In the genomic region with DNA sequence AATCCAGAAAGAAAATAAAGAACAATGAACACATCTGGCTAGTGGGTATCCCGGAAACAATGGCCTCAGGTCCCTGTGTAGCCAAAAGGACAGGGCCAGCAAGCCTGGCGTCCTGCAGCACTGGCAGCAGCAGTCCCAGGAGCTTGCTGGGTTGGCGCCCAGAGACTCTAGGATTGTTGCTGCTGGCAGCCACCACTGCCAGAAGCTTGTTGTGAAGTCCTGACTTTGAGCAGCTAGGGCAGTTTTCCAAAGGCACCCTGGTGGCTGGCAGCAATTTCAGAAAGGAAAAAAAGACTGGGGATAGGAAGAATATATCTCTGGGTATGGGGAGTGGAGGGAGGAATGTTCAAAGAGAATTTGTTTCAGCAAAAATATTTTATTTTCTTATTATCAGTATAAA, we compare ENCODE assay signal across 15 cellular contexts. TPM values are rescaled to one million over a fixed set of nuclear protein-coding genes. Genes with fewer than 3 reads are reported as not detected.
A peak's percentile ranks its signal among the peaks of the same experiment; 100 is the strongest.
DNase-seq lines count a peak whose midpoint lies in the region; TF ChIP-seq lines count a peak whose summit lies in the region.
"Had no signal": no experiment of that assay in that cellular context is flagged by ENCODE, and none has a peak within 500 bp of the region (broad histone marks: within the 10 kb centered on the region; RNA-seq: fewer than 3 reads in every experiment).

No MANE protein-coding gene starts in this region.

- in situ Hi-C loops in transverse colon (cut with MboI; ENCODE audit: low pct_ligation_motif_present in 1 of 4, low pct_unique_long_range_greater_than_20kb in 1 of 4, low sequenced_read_pairs in 3 of 4): loop anchor here in 2 of 4 donors (25.0 kb wide), 3 partner anchors 225 to 1125 kb away; a partner anchor contains a TSS

- TF ChIP-seq EP300 in transverse colon (IDR thresholded peaks at IDR 0.05; ENCODE audit: low read depth): no peak

- H3K79me2 ChIP-seq in MM.1S (ENCODE audit: low read length): no peaks in the 10 kb centered on the region

- H3K27me3 ChIP-seq in transverse colon: no peaks in the 10 kb centered on the region
- no peaks in the 10 kb centered on the region for H3K27me3 ChIP-seq in MM.1S (replicated peaks; ENCODE audit: insufficient read depth, low read length)

- H3K9ac ChIP-seq in MM.1S (ENCODE audit: low read length): no peak overlapping the region

- no peaks in the 10 kb centered on the region for H3K4me1 ChIP-seq in transverse colon
- no peaks in the 10 kb centered on the region for H3K4me1 ChIP-seq in MM.1S (ENCODE audit: low read length)

- H3K4me3 ChIP-seq in transverse colon: no peak overlapping the region
- H3K4me3 ChIP-seq in MM.1S (ENCODE audit: low read length): no peak overlapping the region
- H3K4me3 ChIP-seq: lung had no signal

- H3K36me3 ChIP-seq in transverse colon (peaks cover 0 to 24% (median 5%) of the 10 kb centered on the region in 4 donors), MM.1S (replicated peaks; ENCODE audit: insufficient read depth, low read length) (peaks cover 6% of the 10 kb centered on the region; the same call in 1 of the 2 replicates)

- TF ChIP-seq CTCF in transverse colon (IDR thresholded peaks at IDR 0.05) (no peak), MM.1S (IDR thresholded peaks at IDR 0.05; ENCODE audit: low read length) (no peak)

- DNase-seq in NCI-H2196 (lab: John Stamatoyannopoulos, UW; ENCODE audit: unreplicated experiment) (peak; percentile 22), NCI-H2196 treated with DMSO at 0.1 percent for 48 hours (lab: John Stamatoyannopoulos, UW; ENCODE audit: unreplicated experiment) (no peak), fibroblast of gingiva (ENCODE audit: low read depth) (peak; percentile 71), middle frontal gyrus (ENCODE audit: extremely low spot score, low spot score) (peak; percentile 40), transverse colon (peak; percentile 37), AG08396 (ENCODE audit: low spot score) (no peak), MM.1S (no peak)
- DNase-seq in stimulated activated naive CD4-positive, alpha-beta T cell (lab: John Stamatoyannopoulos, UW): no peak
- DNase-seq: activated CD4-positive, alpha-beta T cell treated with anti-CD3 and anti-CD28 coated beads for 36 hours; activated T-cell treated with anti-CD3 and anti-CD28 coated beads, Interleukin-2, amount 50 U/mL, for 1 hour; amniotic stem cell; DMS153; NCI-H510A; T-helper 17 cell had no signal

- H3K27ac ChIP-seq in transverse colon (peak overlapping the region in 1 of 4 donors; percentile 1), MM.1S (ENCODE audit: low read length) (no peak overlapping the region)

- H2AFZ ChIP-seq in MM.1S (ENCODE audit: low read length): no peak overlapping the region

- no peaks in the 10 kb centered on the region for H3K9me2 ChIP-seq in MM.1S (replicated peaks; ENCODE audit: insufficient read depth, low read length)

- H3F3A ChIP-seq in MM.1S (ENCODE audit: insufficient read depth, low read length): no peaks in the 10 kb centered on the region

- no peaks in the 10 kb centered on the region for H4K20me1 ChIP-seq in MM.1S (ENCODE audit: insufficient read depth, low read length)

- H3K9me3 ChIP-seq in transverse colon (no peaks in the 10 kb centered on the region), MM.1S (replicated peaks; ENCODE audit: insufficient read depth, low read length) (no peaks in the 10 kb centered on the region)

- H3K4me2 ChIP-seq in MM.1S (ENCODE audit: low read depth, low read length): no peak overlapping the region

- no peak for TF ChIP-seq POLR2A in transverse colon (IDR thresholded peaks at IDR 0.05)

- intact Hi-C loops in transverse colon (cut with DNase I; ENCODE audit: low total_unique reads): no loop called here

- WGBS in transverse colon (ENCODE audit: low coverage in 1 of 2), 2 donors: 80 to 100% methylated on average over 3 of the region's 3 CpGs

RNA-seq across cellular contexts. Expression of a gene that starts 11.3 kb away (rescaled TPM):
- 10 to 100 TPM in 3 of 4 donors, 1 to 10 TPM in 1; 4.9 to 21.3 (median 13.1) TPM for total RNA-seq in transverse colon

RNA-seq across cellular contexts. Expression of a gene that starts 50.9 kb away (rescaled TPM):
- total RNA-seq in transverse colon: 10 to 100 TPM in 2 of 4 donors, 1 to 10 TPM in 2; 1.5 to 12.5 (median 7.5) TPM

Comparison
In these comparisons a context has a peak if more than half of its experiments do, and no peak if none do; other contexts are left out.
1. DNase-seq: peak in NCI-H2196 (single experiment), fibroblast of gingiva (single experiment), middle frontal gyrus (single experiment) and transverse colon (single experiment); none in NCI-H2196 treated with DMSO at 0.1 percent for 48 hours (single experiment), AG08396 (single experiment), MM.1S (single experiment) and stimulated activated naive CD4-positive, alpha-beta T cell (0 of 6).